Comparison of ENCODE assay signal across 11 cellular contexts in the genomic region with DNA sequence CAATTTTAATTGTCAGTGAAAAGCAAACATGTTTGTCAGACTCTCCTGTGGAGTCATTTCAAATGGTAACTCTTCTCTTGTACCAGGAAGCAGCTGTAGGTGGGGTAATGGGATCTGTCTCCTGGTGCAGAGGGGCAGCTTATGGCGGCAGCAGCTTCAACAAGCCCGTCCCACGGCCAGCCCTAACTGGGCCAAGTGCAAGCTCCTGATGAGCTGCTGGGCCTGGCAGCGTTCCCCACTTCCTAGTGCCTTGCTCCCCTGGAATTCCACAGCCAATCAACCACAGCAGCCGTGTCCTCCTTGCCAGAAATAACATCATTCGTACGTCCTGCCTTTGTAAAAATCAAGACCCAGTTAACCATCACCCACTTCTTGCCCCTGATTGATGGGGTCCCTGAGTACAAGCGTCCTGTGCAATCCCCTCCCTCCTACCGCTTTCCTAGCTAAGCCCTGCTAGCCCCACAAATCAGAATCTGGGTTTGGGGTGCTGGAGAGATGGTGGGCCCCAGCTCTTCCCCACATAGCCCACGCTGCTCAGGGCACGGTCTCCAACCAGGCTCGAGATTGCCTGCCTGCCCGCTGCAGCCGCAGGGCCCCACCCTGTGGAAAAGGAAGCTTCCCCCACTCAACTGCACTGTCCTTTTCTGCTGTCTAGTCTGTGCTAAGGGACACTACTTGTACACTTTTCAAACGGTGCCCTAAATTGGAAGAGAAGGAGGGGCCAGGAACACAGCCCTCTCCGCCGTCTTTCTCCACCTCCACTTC.
DNase-seq lines count a peak whose midpoint lies in the region; TF ChIP-seq lines count a peak whose summit lies in the region.
"Had no signal": no experiment of that assay in that cellular context is flagged by ENCODE, and none has a peak within 500 bp of the region (broad histone marks: within the 10 kb centered on the region; RNA-seq: fewer than 3 reads in every experiment).

No MANE protein-coding gene starts in this region.

- no peaks in the 10 kb centered on the region for H3K9me3 Mint-ChIP-seq in nephron
- no peaks in the 10 kb centered on the region for H3K9me3 Mint-ChIP-seq in activated CD4-positive, alpha-beta memory T cell treated with anti-CD3 and anti-CD28 coated beads for 36 hours

- H3K36me3 Mint-ChIP-seq in nephron (ENCODE audit: low read depth) = no peaks in the 10 kb centered on the region
- H3K36me3 Mint-ChIP-seq in activated CD4-positive, alpha-beta memory T cell treated with anti-CD3 and anti-CD28 coated beads for 36 hours = no peaks in the 10 kb centered on the region

- H3K27ac Mint-ChIP-seq in nephron = peak overlapping the region; percentile 88 to 96 (median 89)
- H3K27ac Mint-ChIP-seq in activated CD4-positive, alpha-beta memory T cell treated with anti-CD3 and anti-CD28 coated beads for 36 hours = no peak overlapping the region

- H3K4me1 Mint-ChIP-seq in nephron = peaks cover 63% of the 10 kb centered on the region
- H3K4me1 Mint-ChIP-seq in activated CD4-positive, alpha-beta memory T cell treated with anti-CD3 and anti-CD28 coated beads for 36 hours (ENCODE audit: low read depth) = peaks cover 16% of the 10 kb centered on the region

- intact Hi-C loops in activated CD4-positive, alpha-beta memory T cell treated with anti-CD3 and anti-CD28 coated beads for 36 hours (cut with micrococcal nuclease) = loop anchor here (10.0 kb wide), 1 partner anchor 338 kb away; the partner anchor contains the start of gene QSOX1

- TF ChIP-seq CTCF in nephron (IDR thresholded peaks at IDR 0.05; ENCODE audit: unreplicated experiment in 3 of 3) = no peak

- DNase-seq in DMS 273 (lab: John Stamatoyannopoulos, UW; ENCODE audit: unreplicated experiment) (peak; percentile 29), DMS 273 treated with DMSO at 0.1 percent for 48 hours (lab: John Stamatoyannopoulos, UW) (no peak), HuH-7 (ENCODE audit: low spot score) (peak; percentile 32), dermis microvascular lymphatic vessel endothelial cell (ENCODE audit: low read depth in 2 of 2) (peak; percentile 68 to 90), KG1 (lab: John Stamatoyannopoulos, UW) (no peak), NCI-H524 treated with DMSO at 0.1 percent for 48 hours (lab: John Stamatoyannopoulos, UW) (no peak)
- DNase-seq in activated CD4-positive, alpha-beta memory T cell treated with anti-CD3 and anti-CD28 coated beads for 36 hours = no peak
- DNase-seq: activated T-cell treated with anti-CD3 and anti-CD28 coated beads for 4 hours; MG63; stimulated activated CD4-positive, alpha-beta T cell treated with anti-CD3 and anti-CD28 coated beads, Interleukin-1b, Interleukin-23, amount 100 ng/mL, for 48 hours had no signal

- peaks cover 14% of the 10 kb centered on the region for H3K27me3 Mint-ChIP-seq in nephron (ENCODE audit: low read depth)
- no peaks in the 10 kb centered on the region for H3K27me3 Mint-ChIP-seq in activated CD4-positive, alpha-beta memory T cell treated with anti-CD3 and anti-CD28 coated beads for 36 hours

- H3K4me3 Mint-ChIP-seq in nephron = peak overlapping the region; percentile 89 to 93 (median 93)
- no peak overlapping the region for H3K4me3 Mint-ChIP-seq in activated CD4-positive, alpha-beta memory T cell treated with anti-CD3 and anti-CD28 coated beads for 36 hours

- POLR2A ChIA-PET in activated CD4-positive, alpha-beta memory T cell treated with anti-CD3 and anti-CD28 coated beads for 36 hours (lab: Charles Lee) = no interaction called here

- CTCF ChIA-PET in activated CD4-positive, alpha-beta memory T cell treated with anti-CD3 and anti-CD28 coated beads for 36 hours (lab: Charles Lee) = interaction anchor here (0.6 to 15.5 kb wide), 2 partner anchors 111 to 363 kb away, joined by 3 to 774 read pairs; no protein-coding TSS in a partner anchor

Comparison
In these comparisons a context has a peak if more than half of its experiments do, and no peak if none do; other contexts are left out.
1. DNase-seq: peak in DMS 273 (single experiment), HuH-7 (single experiment) and dermis microvascular lymphatic vessel endothelial cell (2 of 2); none in DMS 273 treated with DMSO at 0.1 percent for 48 hours (single experiment), KG1 (single experiment), NCI-H524 treated with DMSO at 0.1 percent for 48 hours (single experiment) and activated CD4-positive, alpha-beta memory T cell treated with anti-CD3 and anti-CD28 coated beads for 36 hours (single experiment).